In genomic region chr16:7998789-7999453, GRCh38 we compare ENCODE assay signal across 15 cellular contexts.
DNase-seq lines count a peak whose midpoint lies in the region; ATAC-seq and TF ChIP-seq lines count a peak whose summit lies in the region.
"Had no signal": no experiment of that assay in that cellular context is flagged by ENCODE, and none has a peak within 500 bp of the region (broad histone marks: within the 10 kb centered on the region; RNA-seq: fewer than 3 reads in every experiment).

No MANE protein-coding gene starts in this region.

- H3K27me3 ChIP-seq in WERI-Rb-1 (ENCODE audit: insufficient read depth, low read depth, severe bottlenecking) (no peaks in the 10 kb centered on the region), mesendoderm (ENCODE audit: insufficient read depth, low read length, poor library complexity) (no peaks in the 10 kb centered on the region), H7 (ENCODE audit: control insufficient read depth, insufficient read depth, low read length) (no peaks in the 10 kb centered on the region; the same call in 1 of the 2 replicates)

- no peak overlapping the region for H2AK5ac ChIP-seq in mesendoderm (ENCODE audit: low read length)

- no peak overlapping the region for H4K5ac ChIP-seq in mesendoderm (ENCODE audit: low read length)

- ATAC-seq in HG02623 (IDR thresholded peaks at IDR 0.05; ENCODE audit: unreplicated experiment): no peak
- ATAC-seq: GM23338 had no signal

- H2BK120ac ChIP-seq in mesendoderm (ENCODE audit: low read depth, low read length): no peak overlapping the region

- no peak for TF ChIP-seq CTCF in WERI-Rb-1 (IDR thresholded peaks at IDR 0.05; ENCODE audit: low read depth, low read length)

- WGBS in mesendoderm (ENCODE audit: extremely low coverage, insufficient coverage, low lambda C conversion rate): no CpG with 5 or more reads among the region's 11 CpGs

- no peak overlapping the region for H2BK15ac ChIP-seq in mesendoderm (replicated peaks; ENCODE audit: low read depth)

- H3K79me1 ChIP-seq in mesendoderm (ENCODE audit: low read length): no peaks in the 10 kb centered on the region

- H3K36me3 ChIP-seq in WERI-Rb-1 (no peaks in the 10 kb centered on the region), mesendoderm (ENCODE audit: control insufficient read depth, insufficient read depth, low read length) (no peaks in the 10 kb centered on the region), H7 (replicated peaks; ENCODE audit: control insufficient read depth, insufficient read depth, low read length) (no peaks in the 10 kb centered on the region)
- H3K36me3 ChIP-seq: HAP-1 had no signal

- H3K4me3 ChIP-seq in WERI-Rb-1 (ENCODE audit: low read depth, low read length) (no peak overlapping the region), mesendoderm (ENCODE audit: low read length) (no peak overlapping the region), H7 (ENCODE audit: insufficient read depth, low read depth, low read length) (no peak overlapping the region)
- H3K4me3 ChIP-seq: GM23338, HAP-1 had no signal

- DNase-seq in Daoy (ENCODE audit: low read depth) (peak; percentile 18), HT1080 (ENCODE audit: low read depth) (peak; percentile 52), WERI-Rb-1 (peak; percentile 40), mesendoderm (peak; percentile 3), H7 (no peak)
- DNase-seq: C1 segment of cervical spinal cord; Calu3; CD4-positive, alpha-beta memory T cell; COR-L47; DMS79; GF-D8; HFFc6 had no signal

- no peak overlapping the region for H2BK5ac ChIP-seq in mesendoderm (ENCODE audit: low read length)

- no peak overlapping the region for H3K23ac ChIP-seq in mesendoderm (ENCODE audit: low read length)

- no peak overlapping the region for H3K9ac ChIP-seq in mesendoderm (ENCODE audit: low read length)

- H3K27ac ChIP-seq in WERI-Rb-1: no peak overlapping the region
- no peak overlapping the region for H3K27ac ChIP-seq in mesendoderm (ENCODE audit: low read depth, low read length)

- no peak overlapping the region for H3K4me2 ChIP-seq in mesendoderm (ENCODE audit: low read length)
- H3K4me2 ChIP-seq: GM23338 had no signal

- no peaks in the 10 kb centered on the region for H3K79me2 ChIP-seq in mesendoderm (ENCODE audit: control insufficient read depth, insufficient read depth, low read length)

- no peaks in the 10 kb centered on the region for H3K4me1 ChIP-seq in mesendoderm (ENCODE audit: control insufficient read depth, low read depth, low read length)
- H3K4me1 ChIP-seq: HAP-1 had no signal

- H4K8ac ChIP-seq in mesendoderm (ENCODE audit: low read depth, low read length): no peak overlapping the region

- H3K56ac ChIP-seq in mesendoderm (ENCODE audit: low read length): no peak overlapping the region

- H3K18ac ChIP-seq in mesendoderm (ENCODE audit: low read length): no peak overlapping the region

- no peaks in the 10 kb centered on the region for H3K9me3 ChIP-seq in WERI-Rb-1 (ENCODE audit: severe bottlenecking)
- H3K9me3 ChIP-seq: HAP-1 had no signal

- H3K4ac ChIP-seq in mesendoderm (ENCODE audit: low read depth, low read length): no peak overlapping the region
